22 cellular contexts compared by ENCODE assay signal in genomic region chr4:25703731-25704388, GRCh38. TPM values are rescaled to one million over a fixed set of nuclear protein-coding genes. Genes with fewer than 3 reads are reported as not detected.
DNase-seq lines count a peak whose midpoint lies in the region; ATAC-seq and TF ChIP-seq lines count a peak whose summit lies in the region.
"Had no signal": no experiment of that assay in that cellular context is flagged by ENCODE, and none has a peak within 500 bp of the region (broad histone marks: within the 10 kb centered on the region; RNA-seq: fewer than 3 reads in every experiment).

No MANE protein-coding gene starts in this region.

- BruUV-seq in A673 (replicated peaks; lab: Mats Ljungman, UMichigan), result no TSS peak

- TF ChIP-seq CTCF in left ventricle myocardium inferior (IDR thresholded peaks at IDR 0.05; ENCODE audit: borderline replicate concordance) (no peak), A673 (conservative IDR thresholded peaks at IDR 0.05; ENCODE audit: low read depth, low read length) (no peak)

- no peaks in the 10 kb centered on the region for H3K27me3 ChIP-seq in left ventricle myocardium inferior (ENCODE audit: low read depth)
- no peaks in the 10 kb centered on the region for H3K27me3 ChIP-seq in A673 (replicated peaks; ENCODE audit: insufficient read depth, low read depth, low read length, poor library complexity)
- H3K27me3 ChIP-seq: neutrophil, SJSA1 had no signal

- H3K36me3 ChIP-seq in left ventricle myocardium inferior (no peaks in the 10 kb centered on the region), A673 (ENCODE audit: insufficient read depth, low read length, poor library complexity, severe bottlenecking) (no peaks in the 10 kb centered on the region)
- H3K36me3 ChIP-seq: neutrophil, SJSA1 had no signal

- H3K27ac Mint-ChIP-seq in T-cell, result no peak overlapping the region
- H3K27ac Mint-ChIP-seq: activated T-helper 1 cell treated with anti-CD3 and anti-CD28 coated beads, Interleukin-12 subunit alpha, Interleukin-12 subunit beta, Interleukin-2, Interleukin-4 antibody, amounts not matched to agents 30 ng/mL and 10 ng/mL and 1 ng/mL, durations not matched to agents 14 hours and 24 hours and 36 hours; CD4-positive, CD25-positive, alpha-beta regulatory T cell; stimulated activated naive B cell treated with anti-CD40 and anti-IgM and Interleukin-4, amounts not matched to agents 10 μg/mL and 1 μg/mL and 100 μg/mL, for 72 hours had no signal

- H3K9me3 ChIP-seq in left ventricle myocardium inferior (replicated peaks), result peaks cover 4% of the 10 kb centered on the region
- no peaks in the 10 kb centered on the region for H3K9me3 ChIP-seq in A673 (ENCODE audit: low read depth, low read length, poor library complexity, severe bottlenecking)
- H3K9me3 ChIP-seq: neutrophil, SJSA1 had no signal

- no peaks in the 10 kb centered on the region for H3K36me3 Mint-ChIP-seq in T-cell
- H3K36me3 Mint-ChIP-seq: CD4-positive, CD25-positive, alpha-beta regulatory T cell had no signal

- no peak for ATAC-seq in Right ventricle myocardium inferior
- no peak for ATAC-seq in HG03460 (IDR thresholded peaks at IDR 0.05; ENCODE audit: unreplicated experiment)
- no peak for ATAC-seq in T-cell (replicated peaks in 1 of 4)
- ATAC-seq: stimulated activated naive B cell treated with anti-CD40 and anti-IgM and Interleukin-4, amounts not matched to agents 10 μg/mL and 1 μg/mL and 100 μg/mL, for 72 hours had no signal

- DNase-seq in left ventricle myocardium inferior (no peak), Right ventricle myocardium inferior (ENCODE audit: missing footprints) (no peak), amniotic epithelial cell (ENCODE audit: low read depth) (peak; percentile 59), glomerular visceral epithelial cell (ENCODE audit: extremely low spot score) (peak; percentile 54), A673 (ENCODE audit: low spot score) (no peak), GM19238 (ENCODE audit: insufficient read length, low spot score) (no peak), T-cell (no peak)
- DNase-seq: activated CD4-positive, alpha-beta T cell treated with anti-CD3 and anti-CD28 coated beads for 1 hour; CD4-positive, CD25-positive, alpha-beta regulatory T cell; DMS79; H7; left cardiac atrium; NCI-H1048; NCI-H2081; NCI-H510A; stimulated activated naive B cell treated with anti-CD40 and anti-IgM and Interleukin-4, amounts not matched to agents 10 μg/mL and 1 μg/mL and 100 μg/mL, for 72 hours; trophoblast cell had no signal

- peaks cover 3 to 4% of the 10 kb centered on the region in 2 donors for H3K27me3 Mint-ChIP-seq in T-cell
- H3K27me3 Mint-ChIP-seq: CD4-positive, CD25-positive, alpha-beta regulatory T cell had no signal

- H3K27ac ChIP-seq in left ventricle myocardium inferior (replicated peaks), result peak overlapping the region; percentile 17
- no peak overlapping the region for H3K27ac ChIP-seq in A673 (ENCODE audit: low read depth, low read length, poor library complexity, severe bottlenecking)
- H3K27ac ChIP-seq: KMS-11, neutrophil, SJSA1 had no signal

- intact Hi-C loops in left ventricle myocardium inferior (cut with micrococcal nuclease) (no loop called here), Right ventricle myocardium inferior (cut with DNase I) (no loop called here), A673 (cut with micrococcal nuclease; ENCODE audit: unreplicated experiment) (no loop called here)

- H3K4me1 ChIP-seq in left ventricle myocardium inferior (peaks cover 8% of the 10 kb centered on the region), A673 (ENCODE audit: insufficient read depth, low read length, poor library complexity, severe bottlenecking) (no peaks in the 10 kb centered on the region)
- H3K4me1 ChIP-seq: SJSA1 had no signal

- POLR2A ChIA-PET in A673 (lab: Charles Lee; ENCODE audit: low non-redundant PET), result no interaction called here
- POLR2A ChIA-PET in T-cell (lab: Charles Lee), result no interaction called here

- H3K4me3 Mint-ChIP-seq in T-cell, result no peak overlapping the region
- H3K4me3 Mint-ChIP-seq: activated T-helper 1 cell treated with anti-CD3 and anti-CD28 coated beads, Interleukin-12 subunit alpha, Interleukin-12 subunit beta, Interleukin-2, Interleukin-4 antibody, amounts not matched to agents 30 ng/mL and 10 ng/mL and 1 ng/mL, durations not matched to agents 14 hours and 24 hours and 36 hours; CD4-positive, CD25-positive, alpha-beta regulatory T cell; stimulated activated naive B cell treated with anti-CD40 and anti-IgM and Interleukin-4, amounts not matched to agents 10 μg/mL and 1 μg/mL and 100 μg/mL, for 72 hours had no signal

- no peaks in the 10 kb centered on the region for H3K4me1 Mint-ChIP-seq in T-cell
- H3K4me1 Mint-ChIP-seq: CD4-positive, CD25-positive, alpha-beta regulatory T cell; stimulated activated naive B cell treated with anti-CD40 and anti-IgM and Interleukin-4, amounts not matched to agents 10 μg/mL and 1 μg/mL and 100 μg/mL, for 72 hours had no signal

- H3K4me3 ChIP-seq in left ventricle myocardium inferior, result no peak overlapping the region
- H3K4me3 ChIP-seq in A673 (ENCODE audit: low read depth, low read length, poor library complexity, severe bottlenecking), result no peak overlapping the region
- H3K4me3 ChIP-seq: SJSA1 had no signal

- CTCF ChIA-PET in A673 (lab: Charles Lee), result no interaction called here
- CTCF ChIA-PET in T-cell (lab: Charles Lee), result no interaction called here

- H3K9me3 Mint-ChIP-seq in T-cell, result peaks cover 0 to 4% (median 0%) of the 10 kb centered on the region in 3 donors
- H3K9me3 Mint-ChIP-seq: activated T-helper 1 cell treated with anti-CD3 and anti-CD28 coated beads, Interleukin-12 subunit alpha, Interleukin-12 subunit beta, Interleukin-2, Interleukin-4 antibody, amounts not matched to agents 30 ng/mL and 10 ng/mL and 1 ng/mL, durations not matched to agents 14 hours and 24 hours and 36 hours had no signal

RNA-seq across cellular contexts. Expression of gene SLC34A2, which starts 48.2 kb away (rescaled TPM):
- not detected for total RNA-seq in left ventricle myocardium inferior
- total RNA-seq in Right ventricle myocardium inferior, result 0.08 TPM
- 0.06 and 0.24 TPM in 2 replicates for total RNA-seq in A673 (2021)
- total RNA-seq in T-cell, result 1 to 10 TPM in 3 of 5 donors, not detected in 2; 1.0 to 2.5 (median 1.9) TPM
- total RNA-seq: activated T-helper 1 cell treated with anti-CD3 and anti-CD28 coated beads, Interleukin-12 subunit alpha, Interleukin-12 subunit beta, Interleukin-2, Interleukin-4 antibody, amounts not matched to agents 30 ng/mL and 10 ng/mL and 1 ng/mL, durations not matched to agents 14 hours and 24 hours and 36 hours; CD4-positive, CD25-positive, alpha-beta regulatory T cell; SJSA1 had no signal

Comparison
In these comparisons a context has a peak if more than half of its experiments do, and no peak if none do; other contexts are left out.
1. DNase-seq: peak in amniotic epithelial cell (single experiment) and glomerular visceral epithelial cell (single experiment); none in left ventricle myocardium inferior (single experiment), Right ventricle myocardium inferior (single experiment), A673 (single experiment), GM19238 (single experiment) and T-cell (0 of 34).